ENCODE assay signal across 9 cellular contexts in the genomic region with DNA sequence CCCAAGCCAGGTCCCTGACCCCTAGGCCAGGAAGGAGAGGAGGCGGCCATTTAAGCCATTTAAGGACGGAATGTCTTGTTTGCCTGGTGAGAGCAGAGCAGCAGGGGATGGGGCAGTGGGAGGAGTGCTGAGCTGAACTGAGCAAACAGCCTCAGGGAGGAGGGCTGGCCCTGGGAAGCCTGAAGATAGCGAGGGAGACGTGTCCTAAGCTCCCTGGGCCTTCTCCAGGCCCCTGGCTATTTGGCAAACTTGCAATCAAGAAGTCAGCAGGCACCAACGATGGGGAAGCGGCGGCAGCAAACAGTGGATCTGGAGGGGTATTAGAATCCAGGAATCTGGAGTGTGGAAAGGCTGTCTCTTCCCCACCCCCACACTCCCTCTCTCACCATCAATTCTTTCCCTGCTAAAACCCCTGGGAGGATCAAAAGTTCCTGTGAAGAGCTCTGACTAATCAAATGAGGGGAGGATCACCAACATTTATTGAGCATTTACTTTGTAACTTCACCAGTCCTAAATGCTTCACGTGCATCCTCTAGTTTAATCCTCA. TPM values are rescaled to one million over a fixed set of nuclear protein-coding genes. Genes with fewer than 3 reads are reported as not detected.
A peak's percentile ranks its signal among the peaks of the same experiment; 100 is the strongest.
DNase-seq lines count a peak whose midpoint lies in the region; ATAC-seq and TF ChIP-seq lines count a peak whose summit lies in the region.
"Had no signal": no experiment of that assay in that cellular context is flagged by ENCODE, and none has a peak within 500 bp of the region (broad histone marks: within the 10 kb centered on the region; RNA-seq: fewer than 3 reads in every experiment).

No MANE protein-coding gene starts in this region.

- H3K4me1 Mint-ChIP-seq in Calu3 (ENCODE audit: low read depth, unreplicated experiment) = peaks cover 72% of the 10 kb centered on the region

- intact Hi-C loops in Calu3 (cut with micrococcal nuclease; ENCODE audit: unreplicated experiment) = no loop called here
- intact Hi-C loops in psoas muscle (cut with DNase I) = no loop called here

- H3K9me3 ChIP-seq in psoas muscle = no peaks in the 10 kb centered on the region

- H3K27me3 ChIP-seq in psoas muscle (ENCODE audit: insufficient read depth in 3 of 3, low read length in 2 of 3) = no peaks in the 10 kb centered on the region

- DNase-seq in Calu3 = no peak
- DNase-seq in T1000 (lab: John Stamatoyannopoulos, UW) = peak; percentile 50
- peak; percentile 84 for DNase-seq in fibroblast of pulmonary artery (ENCODE audit: low read depth)
- peak; percentile 74 to 86 for DNase-seq in psoas muscle
- DNase-seq in inferior parietal cortex (ENCODE audit: extremely low spot score) = no peak
- no peak for DNase-seq in NCI-H510A treated with DMSO at 0.1 percent for 48 hours (lab: John Stamatoyannopoulos, UW)

- no peaks in the 10 kb centered on the region for H3K27me3 Mint-ChIP-seq in Calu3 (ENCODE audit: unreplicated experiment)

- H3K27ac ChIP-seq in psoas muscle = peak overlapping the region; percentile 98

- H3K27ac Mint-ChIP-seq in Calu3 (ENCODE audit: unreplicated experiment) = peak overlapping the region; percentile 88

- TF ChIP-seq CTCF in Calu3 (IDR thresholded peaks at IDR 0.05; ENCODE audit: unreplicated experiment) (no peak), fibroblast of pulmonary artery (IDR thresholded peaks at IDR 0.05; ENCODE audit: low read length, missing control alignments) (no peak), psoas muscle (IDR thresholded peaks at IDR 0.05) (no peak)

- peak overlapping the region; percentile 18 for H3K4me3 ChIP-seq in fibroblast of pulmonary artery (replicated peaks; ENCODE audit: low read depth, low read length)
- peak overlapping the region; percentile 57 for H3K4me3 ChIP-seq in psoas muscle

- peaks cover 84% of the 10 kb centered on the region for H3K36me3 Mint-ChIP-seq in Calu3 (ENCODE audit: insufficient read depth, unreplicated experiment)

- H3K9me3 Mint-ChIP-seq in Calu3 (ENCODE audit: low read depth, unreplicated experiment) = no peaks in the 10 kb centered on the region

- peak overlapping the region; percentile 98 for H3K4me3 Mint-ChIP-seq in Calu3 (ENCODE audit: low read depth, unreplicated experiment)

- CTCF ChIA-PET in Calu3 (lab: Charles Lee) = interaction anchor here (0.6 kb wide), 1 partner anchor 246 kb away, joined by 9 read pairs; no protein-coding TSS in a partner anchor

- TSS peak; percentile 7 for BruUV-seq in Calu3 (replicated peaks; lab: Mats Ljungman, UMichigan)

- H3K4me1 ChIP-seq in psoas muscle = peaks cover 97% of the 10 kb centered on the region

- WGBS in psoas muscle, 3 donors = 20 to 37% (median 22%) methylated on average over 8 of the region's 8 CpGs

- H3K36me3 ChIP-seq in psoas muscle (ENCODE audit: insufficient read depth in 1 of 2, low read depth in 1 of 2) = no peaks in the 10 kb centered on the region

- ATAC-seq in psoas muscle (no peak), HG03175 (IDR thresholded peaks at IDR 0.05; ENCODE audit: unreplicated experiment) (no peak), HG03095 (IDR thresholded peaks at IDR 0.05; ENCODE audit: unreplicated experiment) (no peak)

RNA-seq across cellular contexts. Expression of gene BCL9L, which starts 8.8 kb away (rescaled TPM):
- total RNA-seq in Calu3 (2022) (57.9 and 68.4 TPM in 2 replicates), psoas muscle (100 to 1,000 TPM in 1 of 4 donors, 10 to 100 TPM in 3; 52.4 to 124 (median 68.0) TPM)
- polyA plus RNA-seq in psoas muscle = 10 to 100 TPM in 1 of 3 donors, 1 to 10 TPM in 2; 8.1 to 31.2 (median 8.6) TPM

RNA-seq across cellular contexts. Expression of gene CXCR5, which starts 33.2 kb away (rescaled TPM):
- total RNA-seq in Calu3 (2022) = not detected in 2 replicates
- total RNA-seq in psoas muscle = under 1 TPM in 1 of 4 donors, not detected in 3; 0.17 TPM
- under 1 TPM; 0.14 to 0.25 (median 0.21) TPM for polyA plus RNA-seq in psoas muscle
- total RNA-seq: lung microvascular endothelial cell had no signal

RNA-seq across cellular contexts. Expression of gene UPK2, which starts 39.2 kb away (rescaled TPM):
- total RNA-seq in Calu3 (2022) = 3.5 and 5.2 TPM in 2 replicates
- not detected for total RNA-seq in psoas muscle
- under 1 TPM in 1 of 3 donors, not detected in 2; 0.23 TPM for polyA plus RNA-seq in psoas muscle
- total RNA-seq: lung microvascular endothelial cell had no signal

RNA-seq across cellular contexts. Expression of gene FOXR1, which starts 54.6 kb away (rescaled TPM):
- not detected in 2 replicates for total RNA-seq in Calu3 (2022)
- not detected for total RNA-seq in psoas muscle
- polyA plus RNA-seq in psoas muscle = not detected
- total RNA-seq: lung microvascular endothelial cell had no signal

Comparison
In these comparisons a context has a peak if more than half of its experiments do, and no peak if none do; other contexts are left out.
1. DNase-seq: peak in T1000 (single experiment), fibroblast of pulmonary artery (single experiment) and psoas muscle (2 of 2); none in Calu3 (single experiment), inferior parietal cortex (single experiment) and NCI-H510A treated with DMSO at 0.1 percent for 48 hours (single experiment).